ENCODE assay signal across 1 cellular context in the genomic region with DNA sequence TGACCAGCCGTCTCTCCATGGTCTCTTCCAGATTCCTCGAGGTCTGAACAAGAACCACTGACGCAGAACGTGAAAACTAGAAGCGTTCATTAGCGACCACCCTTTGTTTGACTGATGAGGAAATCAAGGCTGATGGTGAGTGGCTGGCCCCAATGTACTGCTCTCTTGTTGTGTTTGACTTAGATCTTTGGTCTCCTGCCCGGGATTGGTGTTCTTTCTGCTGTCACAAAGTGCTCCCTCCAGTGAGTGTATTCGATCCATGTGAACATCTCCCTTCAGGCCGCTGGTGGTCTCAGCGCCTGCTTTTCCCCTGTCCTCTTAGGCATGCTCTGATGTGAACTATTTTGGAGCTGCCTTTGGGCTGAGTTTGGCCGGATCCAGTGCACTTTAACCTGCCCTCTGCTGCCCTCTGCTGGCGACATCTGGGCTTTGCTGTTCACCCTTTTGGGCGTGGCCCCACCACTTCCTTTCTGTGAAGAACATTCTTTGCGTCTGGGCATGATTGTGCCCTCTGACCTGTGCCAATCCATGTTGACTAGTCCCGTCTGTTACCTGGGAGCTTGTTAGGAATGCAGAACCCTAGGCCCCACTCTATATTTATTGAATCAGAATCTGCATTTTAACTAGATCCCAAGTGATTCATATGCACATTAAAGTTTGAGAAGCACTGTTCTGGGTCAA.
A peak's percentile ranks its signal among the peaks of the same experiment; 100 is the strongest.
TF ChIP-seq lines count a peak whose summit lies in the region.

No MANE protein-coding gene starts in this region.

TF ChIP-seq in HepG2, 621 proteins besides CTCF, POLR2A, EP300 and RAD21 (continued from another document and continues in another):
- TF ChIP-seq, protein P1, sequence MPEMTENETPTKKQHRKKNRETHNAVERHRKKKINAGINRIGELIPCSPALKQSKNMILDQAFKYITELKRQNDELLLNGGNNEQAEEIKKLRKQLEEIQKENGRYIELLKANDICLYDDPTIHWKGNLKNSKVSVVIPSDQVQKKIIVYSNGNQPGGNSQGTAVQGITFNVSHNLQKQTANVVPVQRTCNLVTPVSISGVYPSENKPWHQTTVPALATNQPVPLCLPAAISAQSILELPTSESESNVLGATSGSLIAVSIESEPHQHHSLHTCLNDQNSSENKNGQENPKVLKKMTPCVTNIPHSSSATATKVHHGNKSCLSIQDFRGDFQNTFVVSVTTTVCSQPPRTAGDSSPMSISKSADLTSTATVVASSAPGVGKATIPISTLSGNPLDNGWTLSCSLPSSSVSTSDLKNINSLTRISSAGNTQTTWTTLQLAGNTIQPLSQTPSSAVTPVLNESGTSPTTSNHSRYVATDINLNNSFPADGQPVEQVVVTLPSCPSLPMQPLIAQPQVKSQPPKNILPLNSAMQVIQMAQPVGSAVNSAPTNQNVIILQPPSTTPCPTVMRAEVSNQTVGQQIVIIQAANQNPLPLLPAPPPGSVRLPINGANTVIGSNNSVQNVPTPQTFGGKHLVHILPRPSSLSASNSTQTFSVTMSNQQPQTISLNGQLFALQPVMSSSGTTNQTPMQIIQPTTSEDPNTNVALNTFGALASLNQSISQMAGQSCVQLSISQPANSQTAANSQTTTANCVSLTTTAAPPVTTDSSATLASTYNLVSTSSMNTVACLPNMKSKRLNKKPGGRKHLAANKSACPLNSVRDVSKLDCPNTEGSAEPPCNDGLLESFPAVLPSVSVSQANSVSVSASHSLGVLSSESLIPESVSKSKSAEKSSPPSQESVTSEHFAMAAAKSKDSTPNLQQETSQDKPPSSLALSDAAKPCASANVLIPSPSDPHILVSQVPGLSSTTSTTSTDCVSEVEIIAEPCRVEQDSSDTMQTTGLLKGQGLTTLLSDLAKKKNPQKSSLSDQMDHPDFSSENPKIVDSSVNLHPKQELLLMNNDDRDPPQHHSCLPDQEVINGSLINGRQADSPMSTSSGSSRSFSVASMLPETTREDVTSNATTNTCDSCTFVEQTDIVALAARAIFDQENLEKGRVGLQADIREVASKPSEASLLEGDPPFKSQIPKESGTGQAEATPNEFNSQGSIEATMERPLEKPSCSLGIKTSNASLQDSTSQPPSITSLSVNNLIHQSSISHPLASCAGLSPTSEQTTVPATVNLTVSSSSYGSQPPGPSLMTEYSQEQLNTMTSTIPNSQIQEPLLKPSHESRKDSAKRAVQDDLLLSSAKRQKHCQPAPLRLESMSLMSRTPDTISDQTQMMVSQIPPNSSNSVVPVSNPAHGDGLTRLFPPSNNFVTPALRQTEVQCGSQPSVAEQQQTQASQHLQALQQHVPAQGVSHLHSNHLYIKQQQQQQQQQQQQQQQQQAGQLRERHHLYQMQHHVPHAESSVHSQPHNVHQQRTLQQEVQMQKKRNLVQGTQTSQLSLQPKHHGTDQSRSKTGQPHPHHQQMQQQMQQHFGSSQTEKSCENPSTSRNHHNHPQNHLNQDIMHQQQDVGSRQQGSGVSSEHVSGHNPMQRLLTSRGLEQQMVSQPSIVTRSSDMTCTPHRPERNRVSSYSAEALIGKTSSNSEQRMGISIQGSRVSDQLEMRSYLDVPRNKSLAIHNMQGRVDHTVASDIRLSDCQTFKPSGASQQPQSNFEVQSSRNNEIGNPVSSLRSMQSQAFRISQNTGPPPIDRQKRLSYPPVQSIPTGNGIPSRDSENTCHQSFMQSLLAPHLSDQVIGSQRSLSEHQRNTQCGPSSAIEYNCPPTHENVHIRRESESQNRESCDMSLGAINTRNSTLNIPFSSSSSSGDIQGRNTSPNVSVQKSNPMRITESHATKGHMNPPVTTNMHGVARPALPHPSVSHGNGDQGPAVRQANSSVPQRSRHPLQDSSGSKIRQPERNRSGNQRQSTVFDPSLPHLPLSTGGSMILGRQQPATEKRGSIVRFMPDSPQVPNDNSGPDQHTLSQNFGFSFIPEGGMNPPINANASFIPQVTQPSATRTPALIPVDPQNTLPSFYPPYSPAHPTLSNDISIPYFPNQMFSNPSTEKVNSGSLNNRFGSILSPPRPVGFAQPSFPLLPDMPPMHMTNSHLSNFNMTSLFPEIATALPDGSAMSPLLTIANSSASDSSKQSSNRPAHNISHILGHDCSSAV (CRISPR knock-in tag; IDR thresholded peaks at IDR 0.05; ENCODE audit: borderline replicate concordance) = no peak
- TF ChIP-seq, protein P2, sequence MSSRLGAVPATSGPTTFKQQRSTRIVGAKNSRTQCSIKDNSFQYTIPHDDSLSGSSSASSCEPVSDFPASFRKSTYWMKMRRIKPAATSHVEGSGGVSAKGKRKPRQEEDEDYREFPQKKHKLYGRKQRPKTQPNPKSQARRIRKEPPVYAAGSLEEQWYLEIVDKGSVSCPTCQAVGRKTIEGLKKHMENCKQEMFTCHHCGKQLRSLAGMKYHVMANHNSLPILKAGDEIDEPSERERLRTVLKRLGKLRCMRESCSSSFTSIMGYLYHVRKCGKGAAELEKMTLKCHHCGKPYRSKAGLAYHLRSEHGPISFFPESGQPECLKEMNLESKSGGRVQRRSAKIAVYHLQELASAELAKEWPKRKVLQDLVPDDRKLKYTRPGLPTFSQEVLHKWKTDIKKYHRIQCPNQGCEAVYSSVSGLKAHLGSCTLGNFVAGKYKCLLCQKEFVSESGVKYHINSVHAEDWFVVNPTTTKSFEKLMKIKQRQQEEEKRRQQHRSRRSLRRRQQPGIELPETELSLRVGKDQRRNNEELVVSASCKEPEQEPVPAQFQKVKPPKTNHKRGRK (CRISPR knock-in tag; IDR thresholded peaks at IDR 0.05) = peak; percentile 49; the same call in 1 of the 2 replicates
- TF ChIP-seq ZNF234 (CRISPR knock-in tag; conservative IDR thresholded peaks at IDR 0.05) (no peak), SAP130 (CRISPR knock-in tag; IDR thresholded peaks at IDR 0.05; ENCODE audit: low read depth) (peak; percentile 72), RARA (CRISPR knock-in tag; IDR thresholded peaks at IDR 0.05) (peak; percentile 68), KLF11 (CRISPR knock-in tag; IDR thresholded peaks at IDR 0.05) (no peak), ZNF350 (CRISPR knock-in tag; IDR thresholded peaks at IDR 0.05; ENCODE audit: borderline replicate concordance, low read depth) (peak; percentile 98), EHMT2 (IDR thresholded peaks at IDR 0.05; ENCODE audit: borderline replicate concordance, low read depth, low read length) (peak; percentile 67; the same call in 1 of the 2 replicates), ZNF605 (CRISPR knock-in tag; IDR thresholded peaks at IDR 0.05) (peak; percentile 96), ZMYM3 (CRISPR knock-in tag; IDR thresholded peaks at IDR 0.05) (peak; percentile 57; the same call in 1 of the 2 replicates), SP5 (CRISPR knock-in tag; IDR thresholded peaks at IDR 0.05; ENCODE audit: borderline replicate concordance, low read depth) (peak; percentile 94), ZNF496 (CRISPR knock-in tag; IDR thresholded peaks at IDR 0.05; ENCODE audit: insufficient replicate concordance) (no peak), ZNF749 (CRISPR knock-in tag; IDR thresholded peaks at IDR 0.05; ENCODE audit: borderline replicate concordance) (no peak; the same call in 1 of the 2 replicates), REPIN1 (CRISPR knock-in tag; IDR thresholded peaks at IDR 0.05; ENCODE audit: borderline replicate concordance, low read depth) (peak; percentile 95), ZNF329 (CRISPR knock-in tag; IDR thresholded peaks at IDR 0.05; ENCODE audit: low read depth) (0 out of 2 replicates have a peak, but pooled peaks have one; percentile 57), JARID2 (CRISPR knock-in tag; IDR thresholded peaks at IDR 0.05; ENCODE audit: insufficient replicate concordance) (peak; percentile 87), KLF15 (CRISPR knock-in tag; IDR thresholded peaks at IDR 0.05; ENCODE audit: borderline replicate concordance) (no peak), ZNF547 (CRISPR knock-in tag; IDR thresholded peaks at IDR 0.05) (peak; percentile 43; the same call in 1 of the 2 replicates), NFE2L2 (IDR thresholded peaks at IDR 0.05; ENCODE audit: low read length) (no peak), ZNF83 (CRISPR knock-in tag; IDR thresholded peaks at IDR 0.05; ENCODE audit: borderline replicate concordance) (no peak), KAT7 (CRISPR knock-in tag; IDR thresholded peaks at IDR 0.05; ENCODE audit: borderline replicate concordance) (peak; percentile 96), ZZZ3 (CRISPR knock-in tag; IDR thresholded peaks at IDR 0.05; ENCODE audit: borderline replicate concordance) (no peak), ZNF317 (CRISPR knock-in tag; IDR thresholded peaks at IDR 0.05) (peak; percentile 82), MED13 (CRISPR knock-in tag; IDR thresholded peaks at IDR 0.05) (no peak), DMAP1 (CRISPR knock-in tag; IDR thresholded peaks at IDR 0.05) (peak; percentile 63; the same call in 1 of the 2 replicates), ZNF670 (CRISPR knock-in tag; IDR thresholded peaks at IDR 0.05; ENCODE audit: borderline replicate concordance) (no peak), FOXA3 (CRISPR knock-in tag; IDR thresholded peaks at IDR 0.05) (peak; percentile 71), ZNF883 (CRISPR knock-in tag; IDR thresholded peaks at IDR 0.05; ENCODE audit: not compliant biosample characterization) (no peak), ZFP1 (CRISPR knock-in tag; IDR thresholded peaks at IDR 0.05) (0 out of 2 replicates have a peak, but pooled peaks have one; percentile 54), YY1 (IDR thresholded peaks at IDR 0.05; ENCODE audit: insufficient read depth, insufficient replicate concordance, low read depth, low read length) (peak; percentile 76), POGZ (CRISPR knock-in tag; IDR thresholded peaks at IDR 0.05) (peak; percentile 99), ARNTL (CRISPR knock-in tag; IDR thresholded peaks at IDR 0.05) (no peak), SOX5 (CRISPR knock-in tag; IDR thresholded peaks at IDR 0.05; ENCODE audit: borderline replicate concordance) (peak; percentile 79)
- TF ChIP-seq, protein P3, sequence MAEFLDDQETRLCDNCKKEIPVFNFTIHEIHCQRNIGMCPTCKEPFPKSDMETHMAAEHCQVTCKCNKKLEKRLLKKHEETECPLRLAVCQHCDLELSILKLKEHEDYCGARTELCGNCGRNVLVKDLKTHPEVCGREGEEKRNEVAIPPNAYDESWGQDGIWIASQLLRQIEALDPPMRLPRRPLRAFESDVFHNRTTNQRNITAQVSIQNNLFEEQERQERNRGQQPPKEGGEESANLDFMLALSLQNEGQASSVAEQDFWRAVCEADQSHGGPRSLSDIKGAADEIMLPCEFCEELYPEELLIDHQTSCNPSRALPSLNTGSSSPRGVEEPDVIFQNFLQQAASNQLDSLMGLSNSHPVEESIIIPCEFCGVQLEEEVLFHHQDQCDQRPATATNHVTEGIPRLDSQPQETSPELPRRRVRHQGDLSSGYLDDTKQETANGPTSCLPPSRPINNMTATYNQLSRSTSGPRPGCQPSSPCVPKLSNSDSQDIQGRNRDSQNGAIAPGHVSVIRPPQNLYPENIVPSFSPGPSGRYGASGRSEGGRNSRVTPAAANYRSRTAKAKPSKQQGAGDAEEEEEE (CRISPR knock-in tag; IDR thresholded peaks at IDR 0.05; ENCODE audit: borderline replicate concordance) = peak; percentile 98; the same call in 1 of the 2 replicates
- TF ChIP-seq, protein P4, sequence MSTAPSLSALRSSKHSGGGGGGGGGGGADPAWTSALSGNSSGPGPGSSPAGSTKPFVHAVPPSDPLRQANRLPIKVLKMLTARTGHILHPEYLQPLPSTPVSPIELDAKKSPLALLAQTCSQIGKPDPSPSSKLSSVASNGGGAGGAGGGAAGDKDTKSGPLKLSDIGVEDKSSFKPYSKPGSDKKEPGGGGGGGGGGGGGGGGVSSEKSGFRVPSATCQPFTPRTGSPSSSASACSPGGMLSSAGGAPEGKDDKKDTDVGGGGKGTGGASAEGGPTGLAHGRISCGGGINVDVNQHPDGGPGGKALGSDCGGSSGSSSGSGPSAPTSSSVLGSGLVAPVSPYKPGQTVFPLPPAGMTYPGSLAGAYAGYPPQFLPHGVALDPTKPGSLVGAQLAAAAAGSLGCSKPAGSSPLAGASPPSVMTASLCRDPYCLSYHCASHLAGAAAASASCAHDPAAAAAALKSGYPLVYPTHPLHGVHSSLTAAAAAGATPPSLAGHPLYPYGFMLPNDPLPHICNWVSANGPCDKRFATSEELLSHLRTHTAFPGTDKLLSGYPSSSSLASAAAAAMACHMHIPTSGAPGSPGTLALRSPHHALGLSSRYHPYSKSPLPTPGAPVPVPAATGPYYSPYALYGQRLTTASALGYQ (CRISPR knock-in tag; IDR thresholded peaks at IDR 0.05) = no peak
- TF ChIP-seq, protein P5, sequence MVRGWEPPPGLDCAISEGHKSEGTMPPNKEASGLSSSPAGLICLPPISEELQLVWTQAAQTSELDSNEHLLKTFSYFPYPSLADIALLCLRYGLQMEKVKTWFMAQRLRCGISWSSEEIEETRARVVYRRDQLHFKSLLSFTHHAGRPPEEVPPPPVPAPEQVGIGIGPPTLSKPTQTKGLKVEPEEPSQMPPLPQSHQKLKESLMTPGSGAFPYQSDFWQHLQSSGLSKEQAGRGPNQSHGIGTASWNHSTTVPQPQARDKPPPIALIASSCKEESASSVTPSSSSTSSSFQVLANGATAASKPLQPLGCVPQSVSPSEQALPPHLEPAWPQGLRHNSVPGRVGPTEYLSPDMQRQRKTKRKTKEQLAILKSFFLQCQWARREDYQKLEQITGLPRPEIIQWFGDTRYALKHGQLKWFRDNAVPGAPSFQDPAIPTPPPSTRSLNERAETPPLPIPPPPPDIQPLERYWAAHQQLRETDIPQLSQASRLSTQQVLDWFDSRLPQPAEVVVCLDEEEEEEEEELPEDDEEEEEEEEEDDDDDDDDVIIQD (CRISPR knock-in tag; IDR thresholded peaks at IDR 0.05; ENCODE audit: low read depth) = peak; percentile 95
- TF ChIP-seq, protein P6, sequence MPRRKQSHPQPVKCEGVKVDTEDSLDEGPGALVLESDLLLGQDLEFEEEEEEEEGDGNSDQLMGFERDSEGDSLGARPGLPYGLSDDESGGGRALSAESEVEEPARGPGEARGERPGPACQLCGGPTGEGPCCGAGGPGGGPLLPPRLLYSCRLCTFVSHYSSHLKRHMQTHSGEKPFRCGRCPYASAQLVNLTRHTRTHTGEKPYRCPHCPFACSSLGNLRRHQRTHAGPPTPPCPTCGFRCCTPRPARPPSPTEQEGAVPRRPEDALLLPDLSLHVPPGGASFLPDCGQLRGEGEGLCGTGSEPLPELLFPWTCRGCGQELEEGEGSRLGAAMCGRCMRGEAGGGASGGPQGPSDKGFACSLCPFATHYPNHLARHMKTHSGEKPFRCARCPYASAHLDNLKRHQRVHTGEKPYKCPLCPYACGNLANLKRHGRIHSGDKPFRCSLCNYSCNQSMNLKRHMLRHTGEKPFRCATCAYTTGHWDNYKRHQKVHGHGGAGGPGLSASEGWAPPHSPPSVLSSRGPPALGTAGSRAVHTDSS (CRISPR knock-in tag; conservative IDR thresholded peaks at IDR 0.05) = no peak
- TF ChIP-seq, protein P7, sequence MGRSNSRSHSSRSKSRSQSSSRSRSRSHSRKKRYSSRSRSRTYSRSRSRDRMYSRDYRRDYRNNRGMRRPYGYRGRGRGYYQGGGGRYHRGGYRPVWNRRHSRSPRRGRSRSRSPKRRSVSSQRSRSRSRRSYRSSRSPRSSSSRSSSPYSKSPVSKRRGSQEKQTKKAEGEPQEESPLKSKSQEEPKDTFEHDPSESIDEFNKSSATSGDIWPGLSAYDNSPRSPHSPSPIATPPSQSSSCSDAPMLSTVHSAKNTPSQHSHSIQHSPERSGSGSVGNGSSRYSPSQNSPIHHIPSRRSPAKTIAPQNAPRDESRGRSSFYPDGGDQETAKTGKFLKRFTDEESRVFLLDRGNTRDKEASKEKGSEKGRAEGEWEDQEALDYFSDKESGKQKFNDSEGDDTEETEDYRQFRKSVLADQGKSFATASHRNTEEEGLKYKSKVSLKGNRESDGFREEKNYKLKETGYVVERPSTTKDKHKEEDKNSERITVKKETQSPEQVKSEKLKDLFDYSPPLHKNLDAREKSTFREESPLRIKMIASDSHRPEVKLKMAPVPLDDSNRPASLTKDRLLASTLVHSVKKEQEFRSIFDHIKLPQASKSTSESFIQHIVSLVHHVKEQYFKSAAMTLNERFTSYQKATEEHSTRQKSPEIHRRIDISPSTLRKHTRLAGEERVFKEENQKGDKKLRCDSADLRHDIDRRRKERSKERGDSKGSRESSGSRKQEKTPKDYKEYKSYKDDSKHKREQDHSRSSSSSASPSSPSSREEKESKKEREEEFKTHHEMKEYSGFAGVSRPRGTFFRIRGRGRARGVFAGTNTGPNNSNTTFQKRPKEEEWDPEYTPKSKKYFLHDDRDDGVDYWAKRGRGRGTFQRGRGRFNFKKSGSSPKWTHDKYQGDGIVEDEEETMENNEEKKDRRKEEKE (IDR thresholded peaks at IDR 0.05) = no peak
